ENCODE assay signal across 1 cellular context in the genomic region with DNA sequence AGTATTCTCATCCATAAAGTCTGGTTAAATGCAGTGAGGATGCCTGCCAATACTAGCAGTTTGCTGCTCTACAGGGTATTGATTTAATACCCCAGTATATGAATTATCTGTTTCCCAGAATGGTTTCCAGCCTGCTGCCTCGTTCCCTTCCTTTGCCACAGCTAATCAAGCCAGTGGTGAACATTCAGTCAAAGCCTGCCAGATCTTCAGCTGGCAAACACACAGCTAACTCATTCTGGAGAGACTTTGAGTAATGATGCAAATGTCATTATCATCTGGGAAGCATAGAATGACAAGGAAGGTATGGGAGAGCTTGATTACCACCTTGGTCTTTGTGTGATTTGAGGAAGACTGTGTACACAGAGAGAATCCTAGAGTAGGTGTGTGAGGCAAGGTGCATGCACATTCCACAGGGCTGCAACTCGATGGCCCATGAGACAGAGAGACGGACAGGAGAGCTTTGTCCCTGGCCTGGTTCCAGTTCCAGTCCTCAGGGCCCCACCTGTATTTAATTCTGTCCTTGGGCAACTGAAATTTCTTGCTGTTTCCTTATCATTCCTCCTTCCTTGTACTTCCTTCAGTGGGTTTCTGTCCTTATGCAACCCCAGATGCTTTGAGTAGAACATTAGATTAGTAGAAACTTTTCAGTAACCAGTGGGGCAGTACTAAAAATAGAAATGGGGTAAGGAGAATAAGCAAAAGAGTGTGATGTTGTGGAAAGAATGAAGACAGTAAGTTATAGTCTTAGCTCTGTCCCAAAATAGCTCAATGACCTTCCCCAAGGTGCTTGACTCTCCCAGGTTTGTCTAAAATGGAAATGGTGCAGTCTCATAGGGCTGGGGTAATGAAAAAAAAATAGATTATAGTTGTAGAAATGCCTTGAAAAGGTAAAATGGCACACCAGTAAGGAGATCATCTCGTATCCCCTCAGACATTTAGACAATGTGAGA.
TF ChIP-seq lines count a peak whose summit lies in the region.

No MANE protein-coding gene starts in this region.

TF ChIP-seq in K562, 482 proteins besides CTCF, POLR2A, EP300 and RAD21 (continued from another document and continues in another):
- TF ChIP-seq, protein P1, sequence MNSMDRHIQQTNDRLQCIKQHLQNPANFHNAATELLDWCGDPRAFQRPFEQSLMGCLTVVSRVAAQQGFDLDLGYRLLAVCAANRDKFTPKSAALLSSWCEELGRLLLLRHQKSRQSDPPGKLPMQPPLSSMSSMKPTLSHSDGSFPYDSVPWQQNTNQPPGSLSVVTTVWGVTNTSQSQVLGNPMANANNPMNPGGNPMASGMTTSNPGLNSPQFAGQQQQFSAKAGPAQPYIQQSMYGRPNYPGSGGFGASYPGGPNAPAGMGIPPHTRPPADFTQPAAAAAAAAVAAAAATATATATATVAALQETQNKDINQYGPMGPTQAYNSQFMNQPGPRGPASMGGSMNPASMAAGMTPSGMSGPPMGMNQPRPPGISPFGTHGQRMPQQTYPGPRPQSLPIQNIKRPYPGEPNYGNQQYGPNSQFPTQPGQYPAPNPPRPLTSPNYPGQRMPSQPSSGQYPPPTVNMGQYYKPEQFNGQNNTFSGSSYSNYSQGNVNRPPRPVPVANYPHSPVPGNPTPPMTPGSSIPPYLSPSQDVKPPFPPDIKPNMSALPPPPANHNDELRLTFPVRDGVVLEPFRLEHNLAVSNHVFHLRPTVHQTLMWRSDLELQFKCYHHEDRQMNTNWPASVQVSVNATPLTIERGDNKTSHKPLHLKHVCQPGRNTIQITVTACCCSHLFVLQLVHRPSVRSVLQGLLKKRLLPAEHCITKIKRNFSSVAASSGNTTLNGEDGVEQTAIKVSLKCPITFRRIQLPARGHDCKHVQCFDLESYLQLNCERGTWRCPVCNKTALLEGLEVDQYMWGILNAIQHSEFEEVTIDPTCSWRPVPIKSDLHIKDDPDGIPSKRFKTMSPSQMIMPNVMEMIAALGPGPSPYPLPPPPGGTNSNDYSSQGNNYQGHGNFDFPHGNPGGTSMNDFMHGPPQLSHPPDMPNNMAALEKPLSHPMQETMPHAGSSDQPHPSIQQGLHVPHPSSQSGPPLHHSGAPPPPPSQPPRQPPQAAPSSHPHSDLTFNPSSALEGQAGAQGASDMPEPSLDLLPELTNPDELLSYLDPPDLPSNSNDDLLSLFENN (IDR thresholded peaks at IDR 0.05; ENCODE audit: low read depth in 2 of 2, low read length in 2 of 2): no peak
- TF ChIP-seq ZC3H4 (CRISPR knock-in tag; IDR thresholded peaks at IDR 0.05; ENCODE audit: borderline replicate concordance): no peak
- no peak for TF ChIP-seq BRD9 (IDR thresholded peaks at IDR 0.05; ENCODE audit: low read depth, partially characterized antibody)
- no peak for TF ChIP-seq CBX5 (IDR thresholded peaks at IDR 0.05; ENCODE audit: borderline replicate concordance, low read depth)
- no peak for TF ChIP-seq RAD51 (IDR thresholded peaks at IDR 0.05; ENCODE audit: borderline replicate concordance, low read depth)
- TF ChIP-seq MTA3 (IDR thresholded peaks at IDR 0.05; ENCODE audit: borderline replicate concordance): no peak
- no peak for TF ChIP-seq LCOR (CRISPR knock-in tag; IDR thresholded peaks at IDR 0.05)
- TF ChIP-seq, protein P2, sequence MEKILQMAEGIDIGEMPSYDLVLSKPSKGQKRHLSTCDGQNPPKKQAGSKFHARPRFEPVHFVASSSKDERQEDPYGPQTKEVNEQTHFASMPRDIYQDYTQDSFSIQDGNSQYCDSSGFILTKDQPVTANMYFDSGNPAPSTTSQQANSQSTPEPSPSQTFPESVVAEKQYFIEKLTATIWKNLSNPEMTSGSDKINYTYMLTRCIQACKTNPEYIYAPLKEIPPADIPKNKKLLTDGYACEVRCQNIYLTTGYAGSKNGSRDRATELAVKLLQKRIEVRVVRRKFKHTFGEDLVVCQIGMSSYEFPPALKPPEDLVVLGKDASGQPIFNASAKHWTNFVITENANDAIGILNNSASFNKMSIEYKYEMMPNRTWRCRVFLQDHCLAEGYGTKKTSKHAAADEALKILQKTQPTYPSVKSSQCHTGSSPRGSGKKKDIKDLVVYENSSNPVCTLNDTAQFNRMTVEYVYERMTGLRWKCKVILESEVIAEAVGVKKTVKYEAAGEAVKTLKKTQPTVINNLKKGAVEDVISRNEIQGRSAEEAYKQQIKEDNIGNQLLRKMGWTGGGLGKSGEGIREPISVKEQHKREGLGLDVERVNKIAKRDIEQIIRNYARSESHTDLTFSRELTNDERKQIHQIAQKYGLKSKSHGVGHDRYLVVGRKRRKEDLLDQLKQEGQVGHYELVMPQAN (IDR thresholded peaks at IDR 0.05; ENCODE audit: borderline replicate concordance): no peak
- no peak for TF ChIP-seq RBM34 (IDR thresholded peaks at IDR 0.05; ENCODE audit: borderline replicate concordance, insufficient read depth, low read length)
- TF ChIP-seq LARP7 (IDR thresholded peaks at IDR 0.05): no peak
- no peak for TF ChIP-seq TOE1 (IDR thresholded peaks at IDR 0.05; ENCODE audit: borderline replicate concordance)
- no peak for TF ChIP-seq TOE1 (CRISPR knock-in tag; IDR thresholded peaks at IDR 0.05; ENCODE audit: borderline replicate concordance, low read depth)
- TF ChIP-seq NONO (IDR thresholded peaks at IDR 0.05; ENCODE audit: low read depth in 2 of 2, low read length in 1 of 2): no peak
- TF ChIP-seq, protein P3, sequence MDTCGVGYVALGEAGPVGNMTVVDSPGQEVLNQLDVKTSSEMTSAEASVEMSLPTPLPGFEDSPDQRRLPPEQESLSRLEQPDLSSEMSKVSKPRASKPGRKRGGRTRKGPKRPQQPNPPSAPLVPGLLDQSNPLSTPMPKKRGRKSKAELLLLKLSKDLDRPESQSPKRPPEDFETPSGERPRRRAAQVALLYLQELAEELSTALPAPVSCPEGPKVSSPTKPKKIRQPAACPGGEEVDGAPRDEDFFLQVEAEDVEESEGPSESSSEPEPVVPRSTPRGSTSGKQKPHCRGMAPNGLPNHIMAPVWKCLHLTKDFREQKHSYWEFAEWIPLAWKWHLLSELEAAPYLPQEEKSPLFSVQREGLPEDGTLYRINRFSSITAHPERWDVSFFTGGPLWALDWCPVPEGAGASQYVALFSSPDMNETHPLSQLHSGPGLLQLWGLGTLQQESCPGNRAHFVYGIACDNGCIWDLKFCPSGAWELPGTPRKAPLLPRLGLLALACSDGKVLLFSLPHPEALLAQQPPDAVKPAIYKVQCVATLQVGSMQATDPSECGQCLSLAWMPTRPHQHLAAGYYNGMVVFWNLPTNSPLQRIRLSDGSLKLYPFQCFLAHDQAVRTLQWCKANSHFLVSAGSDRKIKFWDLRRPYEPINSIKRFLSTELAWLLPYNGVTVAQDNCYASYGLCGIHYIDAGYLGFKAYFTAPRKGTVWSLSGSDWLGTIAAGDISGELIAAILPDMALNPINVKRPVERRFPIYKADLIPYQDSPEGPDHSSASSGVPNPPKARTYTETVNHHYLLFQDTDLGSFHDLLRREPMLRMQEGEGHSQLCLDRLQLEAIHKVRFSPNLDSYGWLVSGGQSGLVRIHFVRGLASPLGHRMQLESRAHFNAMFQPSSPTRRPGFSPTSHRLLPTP (IDR thresholded peaks at IDR 0.05; ENCODE audit: borderline replicate concordance, extremely low read depth, insufficient read length): no peak
- TF ChIP-seq SUPT5H (IDR thresholded peaks at IDR 0.05): no peak
- no peak for TF ChIP-seq EWSR1 (IDR thresholded peaks at IDR 0.05; ENCODE audit: borderline replicate concordance, low read depth, partially characterized antibody)
- TF ChIP-seq ZNF76 (CRISPR knock-in tag; IDR thresholded peaks at IDR 0.05; ENCODE audit: borderline replicate concordance): no peak
- no peak for TF ChIP-seq NR2C2 (CRISPR knock-in tag; IDR thresholded peaks at IDR 0.05)
- no peak for TF ChIP-seq NR2C2 (tag; IDR thresholded peaks at IDR 0.05)
- TF ChIP-seq MEF2A (IDR thresholded peaks at IDR 0.05; ENCODE audit: control insufficient read depth, low read depth, low read length): 0 out of 2 replicates have a peak, but pooled peaks have one; percentile 28
- no peak for TF ChIP-seq ZNF140 (CRISPR knock-in tag; IDR thresholded peaks at IDR 0.05)
- no peak for TF ChIP-seq MAFG (tag; conservative IDR thresholded peaks at IDR 0.05)
- TF ChIP-seq RFX5 (IDR thresholded peaks at IDR 0.05; ENCODE audit: low read depth, low read length): no peak
- no peak for TF ChIP-seq ILK (tag; IDR thresholded peaks at IDR 0.05; ENCODE audit: borderline replicate concordance, low read depth)
- no peak for TF ChIP-seq ASH1L (IDR thresholded peaks at IDR 0.05; ENCODE audit: borderline replicate concordance, low read depth, partially characterized antibody)
- no peak for TF ChIP-seq ZNF124 (CRISPR knock-in tag; IDR thresholded peaks at IDR 0.05)
- no peak for TF ChIP-seq E2F5 (CRISPR knock-in tag; IDR thresholded peaks at IDR 0.05)
- 0 out of 2 replicates have a peak, but pooled peaks have one; percentile 19 for TF ChIP-seq ARID1B (IDR thresholded peaks at IDR 0.05)
- no peak for TF ChIP-seq ZC3H8 (IDR thresholded peaks at IDR 0.05)
- peak; percentile 44 for TF ChIP-seq NFIC (IDR thresholded peaks at IDR 0.05)
- TF ChIP-seq HNRNPL (IDR thresholded peaks at IDR 0.05; ENCODE audit: low read depth, low read length): no peak
- TF ChIP-seq FOXP1 (CRISPR knock-in tag; IDR thresholded peaks at IDR 0.05): no peak
- no peak for TF ChIP-seq ZNF165 (CRISPR knock-in tag; IDR thresholded peaks at IDR 0.05; ENCODE audit: borderline replicate concordance)
- no peak for TF ChIP-seq ELK1 (CRISPR knock-in tag; IDR thresholded peaks at IDR 0.05)
- no peak for TF ChIP-seq TEAD1 (CRISPR knock-in tag; IDR thresholded peaks at IDR 0.05)
- TF ChIP-seq MEIS2 (IDR thresholded peaks at IDR 0.05; ENCODE audit: partially characterized antibody): peak; percentile 41
- no peak for TF ChIP-seq ZNF133 (CRISPR knock-in tag; IDR thresholded peaks at IDR 0.05)
- TF ChIP-seq HES1 (IDR thresholded peaks at IDR 0.05; ENCODE audit: low read depth): no peak
- no peak for TF ChIP-seq PBX2 (CRISPR knock-in tag; IDR thresholded peaks at IDR 0.05; ENCODE audit: low read depth)
- 0 out of 2 replicates have a peak, but pooled peaks have one; percentile 47 for TF ChIP-seq PBX2 (tag; conservative IDR thresholded peaks at IDR 0.05; ENCODE audit: low read depth)
- TF ChIP-seq NCOA1 (IDR thresholded peaks at IDR 0.05; ENCODE audit: low read depth): no peak
- no peak for TF ChIP-seq HDAC1 (IDR thresholded peaks at IDR 0.05)
